In genomic region chr2:147482590-147483292, GRCh38 we compare ENCODE assay signal across 16 cellular contexts.
A peak's percentile ranks its signal among the peaks of the same experiment; 100 is the strongest.
DNase-seq lines count a peak whose midpoint lies in the region; ATAC-seq and TF ChIP-seq lines count a peak whose summit lies in the region.
"Had no signal": no experiment of that assay in that cellular context is flagged by ENCODE, and none has a peak within 500 bp of the region (broad histone marks: within the 10 kb centered on the region; RNA-seq: fewer than 3 reads in every experiment).

No MANE protein-coding gene starts in this region.

- no peaks in the 10 kb centered on the region for H3K27me3 Mint-ChIP-seq in activated naive CD8-positive, alpha-beta T cell treated with anti-CD3 and anti-CD28 coated beads, Interleukin-2, amount 50 U/mL, for 24 hours
- no peaks in the 10 kb centered on the region for H3K27me3 Mint-ChIP-seq in activated naive CD8-positive, alpha-beta T cell treated with anti-CD3 and anti-CD28 coated beads for 36 hours
- H3K27me3 Mint-ChIP-seq: CD8-positive, alpha-beta memory T cell had no signal

- peak; percentile 57 for ATAC-seq in activated naive CD8-positive, alpha-beta T cell treated with anti-CD3 and anti-CD28 coated beads, Interleukin-2, amount 50 U/mL, for 24 hours
- no peak for ATAC-seq in GM18868 (IDR thresholded peaks at IDR 0.05; ENCODE audit: unreplicated experiment)
- ATAC-seq: A549, GM23338, Right ventricle myocardium inferior had no signal

- H3K36me3 Mint-ChIP-seq in activated naive CD8-positive, alpha-beta T cell treated with anti-CD3 and anti-CD28 coated beads, Interleukin-2, amount 50 U/mL, for 24 hours (ENCODE audit: low read depth), result no peaks in the 10 kb centered on the region
- H3K36me3 Mint-ChIP-seq in activated naive CD8-positive, alpha-beta T cell treated with anti-CD3 and anti-CD28 coated beads for 36 hours, result no peaks in the 10 kb centered on the region
- H3K36me3 Mint-ChIP-seq: CD8-positive, alpha-beta memory T cell had no signal

- H3K9me3 ChIP-seq in smooth muscle cell (replicated peaks; ENCODE audit: low read depth), result no peaks in the 10 kb centered on the region
- H3K9me3 ChIP-seq: A549 had no signal

- no peak for TF ChIP-seq CTCF in smooth muscle cell (IDR thresholded peaks at IDR 0.05; ENCODE audit: borderline replicate concordance, insufficient read depth, poor library complexity, severe bottlenecking)

- peak overlapping the region; percentile 54 for H3K27ac ChIP-seq in smooth muscle cell (ENCODE audit: low read depth)
- H3K27ac ChIP-seq: A549 had no signal

- no peak overlapping the region for H3K4me3 ChIP-seq in smooth muscle cell
- H3K4me3 ChIP-seq: A549, GM23338 had no signal

- H3K4me2 ChIP-seq in smooth muscle cell, result peak overlapping the region; percentile 72
- H3K4me2 ChIP-seq: A549, GM23338 had no signal

- no peak overlapping the region for H2AFZ ChIP-seq in smooth muscle cell (ENCODE audit: low read depth)
- H2AFZ ChIP-seq: GM23338 had no signal

- H4K20me1 ChIP-seq in smooth muscle cell (ENCODE audit: low read depth), result no peaks in the 10 kb centered on the region

- H3K4me1 ChIP-seq in smooth muscle cell (ENCODE audit: low read depth), result peaks cover 17% of the 10 kb centered on the region
- H3K4me1 ChIP-seq: A549 had no signal

- no peak overlapping the region for H3K27ac Mint-ChIP-seq in activated naive CD8-positive, alpha-beta T cell treated with anti-CD3 and anti-CD28 coated beads, Interleukin-2, amount 50 U/mL, for 24 hours
- no peak overlapping the region for H3K27ac Mint-ChIP-seq in activated naive CD8-positive, alpha-beta T cell treated with anti-CD3 and anti-CD28 coated beads for 36 hours
- H3K27ac Mint-ChIP-seq: CD8-positive, alpha-beta memory T cell; GM23338 had no signal

- no peak overlapping the region for H3K9ac ChIP-seq in smooth muscle cell (ENCODE audit: low read depth)

- H3K36me3 ChIP-seq in smooth muscle cell (ENCODE audit: low read depth), result no peaks in the 10 kb centered on the region

- no peaks in the 10 kb centered on the region for H3K9me3 Mint-ChIP-seq in activated naive CD8-positive, alpha-beta T cell treated with anti-CD3 and anti-CD28 coated beads, Interleukin-2, amount 50 U/mL, for 24 hours
- no peaks in the 10 kb centered on the region for H3K9me3 Mint-ChIP-seq in activated naive CD8-positive, alpha-beta T cell treated with anti-CD3 and anti-CD28 coated beads for 36 hours
- H3K9me3 Mint-ChIP-seq: CD8-positive, alpha-beta memory T cell; GM23338 had no signal

- H3K79me2 ChIP-seq in smooth muscle cell (ENCODE audit: low read depth), result no peaks in the 10 kb centered on the region

- H3K27me3 ChIP-seq in smooth muscle cell (ENCODE audit: low read depth), result peaks cover under 1% of the 10 kb centered on the region

- no peaks in the 10 kb centered on the region for H3K4me1 Mint-ChIP-seq in activated naive CD8-positive, alpha-beta T cell treated with anti-CD3 and anti-CD28 coated beads, Interleukin-2, amount 50 U/mL, for 24 hours
- H3K4me1 Mint-ChIP-seq in activated naive CD8-positive, alpha-beta T cell treated with anti-CD3 and anti-CD28 coated beads for 36 hours, result no peaks in the 10 kb centered on the region
- H3K4me1 Mint-ChIP-seq: CD8-positive, alpha-beta memory T cell had no signal

- H3K4me3 Mint-ChIP-seq in activated naive CD8-positive, alpha-beta T cell treated with anti-CD3 and anti-CD28 coated beads, Interleukin-2, amount 50 U/mL, for 24 hours, result no peak overlapping the region
- no peak overlapping the region for H3K4me3 Mint-ChIP-seq in activated naive CD8-positive, alpha-beta T cell treated with anti-CD3 and anti-CD28 coated beads for 36 hours
- H3K4me3 Mint-ChIP-seq: CD8-positive, alpha-beta memory T cell; GM23338 had no signal

- H3F3A ChIP-seq in smooth muscle cell (ENCODE audit: low read depth), result peaks cover 8% of the 10 kb centered on the region

- DNase-seq in activated naive CD8-positive, alpha-beta T cell treated with anti-CD3 and anti-CD28 coated beads, Interleukin-2, amount 50 U/mL, for 24 hours, result no peak
- DNase-seq in activated naive CD8-positive, alpha-beta T cell treated with anti-CD3 and anti-CD28 coated beads for 36 hours, result no peak
- peak; percentile 26 for DNase-seq in LHCN-M2 (ENCODE audit: low read depth)
- peak; percentile 24 for DNase-seq in amniotic epithelial cell (ENCODE audit: low read depth)
- DNase-seq in smooth muscle cell (lab: John Stamatoyannopoulos, UW; ENCODE audit: unreplicated experiment), result no peak
- DNase-seq in NCI-H2107 treated with DMSO at 0.1 percent for 48 hours (lab: John Stamatoyannopoulos, UW; ENCODE audit: unreplicated experiment), result no peak
- no peak for DNase-seq in NCI-H2227 (lab: John Stamatoyannopoulos, UW; ENCODE audit: unreplicated experiment)
- DNase-seq: CD8-positive, alpha-beta memory T cell; KBM-7; NCI-H187 treated with DMSO at 0.1 percent for 48 hours; NCI-H526; SW 1271 had no signal

- WGBS in smooth muscle cell (ENCODE audit: low lambda C conversion rate), result 13% methylated on average over 3 of the region's 3 CpGs

Comparison
In these comparisons a context has a peak if more than half of its experiments do, and no peak if none do; other contexts are left out.
1. DNase-seq: peak in LHCN-M2 (single experiment) and amniotic epithelial cell (single experiment); none in activated naive CD8-positive, alpha-beta T cell treated with anti-CD3 and anti-CD28 coated beads, Interleukin-2, amount 50 U/mL, for 24 hours (single experiment), activated naive CD8-positive, alpha-beta T cell treated with anti-CD3 and anti-CD28 coated beads for 36 hours (single experiment), smooth muscle cell (single experiment), NCI-H2107 treated with DMSO at 0.1 percent for 48 hours (single experiment) and NCI-H2227 (single experiment).